In genomic region chr2:8004250-8004681, GRCh38 we compare ENCODE assay signal across 1 cellular context.
TF ChIP-seq lines count a peak whose summit lies in the region.

No MANE protein-coding gene starts in this region.

TF ChIP-seq in K562, 482 proteins besides CTCF, POLR2A, EP300 and RAD21 (continued from another document and continues in another):
- TF ChIP-seq ELK1 (CRISPR knock-in tag; IDR thresholded peaks at IDR 0.05) (no peak), STAT5B (CRISPR knock-in tag; IDR thresholded peaks at IDR 0.05) (no peak), RFX7 (CRISPR knock-in tag; IDR thresholded peaks at IDR 0.05) (no peak), PBX2 (CRISPR knock-in tag; IDR thresholded peaks at IDR 0.05; ENCODE audit: low read depth) (no peak), PBX2 (tag; conservative IDR thresholded peaks at IDR 0.05; ENCODE audit: low read depth) (no peak; the same call in 1 of the 2 replicates), POLR2B (IDR thresholded peaks at IDR 0.05; ENCODE audit: low read depth, partially characterized antibody) (no peak), MLLT1 (IDR thresholded peaks at IDR 0.05) (no peak), PKNOX1 (IDR thresholded peaks at IDR 0.05) (peak; percentile 49; the same call in 1 of the 2 replicates), WHSC1 (IDR thresholded peaks at IDR 0.05; ENCODE audit: low read length) (no peak), ARID3A (IDR thresholded peaks at IDR 0.05; ENCODE audit: borderline replicate concordance, low read depth, low read length) (peak; percentile 88; the same call in 1 of the 2 replicates), ZNF347 (CRISPR knock-in tag; IDR thresholded peaks at IDR 0.05; ENCODE audit: low read depth) (no peak), STAT5A (IDR thresholded peaks at IDR 0.05; ENCODE audit: borderline replicate concordance, low read length) (peak; percentile 81), ZFP30 (CRISPR knock-in tag; IDR thresholded peaks at IDR 0.05; ENCODE audit: borderline replicate concordance) (no peak), ZNF121 (CRISPR knock-in tag; conservative IDR thresholded peaks at IDR 0.05) (no peak), ZNF696 (CRISPR knock-in tag; conservative IDR thresholded peaks at IDR 0.05) (no peak), KAT8 (IDR thresholded peaks at IDR 0.05; ENCODE audit: low read depth) (no peak), ZNF740 (CRISPR knock-in tag; IDR thresholded peaks at IDR 0.05) (no peak), ZNF740 (tag; IDR thresholded peaks at IDR 0.05) (no peak), TAL1 (IDR thresholded peaks at IDR 0.05) (peak; percentile 93), RBFOX2 (IDR thresholded peaks at IDR 0.05; ENCODE audit: low read depth, low read length) (no peak), LEF1 (IDR thresholded peaks at IDR 0.05) (peak; percentile 83), PREB (CRISPR knock-in tag; IDR thresholded peaks at IDR 0.05) (no peak), CHD7 (IDR thresholded peaks at IDR 0.05; ENCODE audit: low read depth, low read length) (no peak), ARNT (IDR thresholded peaks at IDR 0.05) (peak; percentile 35 to 82; a peak in 3 of 4 replicates), CEBPZ (IDR thresholded peaks at IDR 0.05; ENCODE audit: borderline replicate concordance, low read depth, low read length) (no peak), ZNF644 (tag; IDR thresholded peaks at IDR 0.05; ENCODE audit: low read depth) (peak; percentile 80; the same call in 1 of the 2 replicates), FOXK1 (CRISPR knock-in tag; IDR thresholded peaks at IDR 0.05; ENCODE audit: borderline replicate concordance) (no peak)
